ENCODE assay signal across 9 cellular contexts in genomic region chr3:188197388-188197847, GRCh38. TPM values are rescaled to one million over a fixed set of nuclear protein-coding genes. Genes with fewer than 3 reads are reported as not detected.
A peak's percentile ranks its signal among the peaks of the same experiment; 100 is the strongest.
DNase-seq lines count a peak whose midpoint lies in the region; ATAC-seq and TF ChIP-seq lines count a peak whose summit lies in the region.
"Had no signal": no experiment of that assay in that cellular context is flagged by ENCODE, and none has a peak within 500 bp of the region (broad histone marks: within the 10 kb centered on the region; RNA-seq: fewer than 3 reads in every experiment).

No MANE protein-coding gene starts in this region.

- TF ChIP-seq POLR2A in stomach (IDR thresholded peaks at IDR 0.05) (no peak), Peyer's patch (IDR thresholded peaks at IDR 0.05) (no peak)

- H3K79me2 ChIP-seq in Loucy (ENCODE audit: insufficient read depth, low read length) = peaks cover 43% of the 10 kb centered on the region

- peaks cover 3% of the 10 kb centered on the region for H4K20me1 ChIP-seq in Loucy (ENCODE audit: insufficient read depth, low read length, poor library complexity, severe bottlenecking)

- CTCF ChIA-PET in activated naive CD4-positive, alpha-beta T cell treated with anti-CD3 and anti-CD28 coated beads for 36 hours (lab: Charles Lee) = interaction anchor here (0.6 to 1.3 kb wide), 2 partner anchors 10 to 109 kb away, joined by 3 to 6 read pairs; no protein-coding TSS in a partner anchor

- no peak for TF ChIP-seq EP300 in stomach (IDR thresholded peaks at IDR 0.05)

- intact Hi-C loops in Right ventricle myocardium superior (cut with DNase I) (no loop called here), stomach (cut with DNase I; ENCODE audit: low total_unique reads) (no loop called here)
- intact Hi-C loops in activated naive CD4-positive, alpha-beta T cell treated with anti-CD3 and anti-CD28 coated beads for 36 hours (cut with micrococcal nuclease) = no loop called here

- peaks cover 10% of the 10 kb centered on the region for H3K36me3 Mint-ChIP-seq in activated naive CD4-positive, alpha-beta T cell treated with anti-CD3 and anti-CD28 coated beads for 36 hours (ENCODE audit: low read depth)

- peaks cover 10% of the 10 kb centered on the region for H3K4me1 Mint-ChIP-seq in activated naive CD4-positive, alpha-beta T cell treated with anti-CD3 and anti-CD28 coated beads for 36 hours (ENCODE audit: low read depth)

- TF ChIP-seq CTCF in Loucy (conservative IDR thresholded peaks at IDR 0.05; ENCODE audit: low read length) (no peak), stomach (IDR thresholded peaks at IDR 0.05) (no peak), Peyer's patch (IDR thresholded peaks at IDR 0.05) (no peak)

- no peak overlapping the region for H2AFZ ChIP-seq in Loucy (ENCODE audit: low read length)

- H3K9ac ChIP-seq in Loucy (ENCODE audit: low read depth, low read length, poor library complexity, severe bottlenecking) = no peak overlapping the region

- H3K27me3 Mint-ChIP-seq in activated naive CD4-positive, alpha-beta T cell treated with anti-CD3 and anti-CD28 coated beads for 36 hours (ENCODE audit: low read depth) = no peaks in the 10 kb centered on the region

- peak overlapping the region in 4 of 5 donors; percentile 50 to 77 (median 54) for H3K27ac ChIP-seq in stomach
- H3K27ac ChIP-seq in Peyer's patch = peak overlapping the region in 2 of 4 donors; percentile 23 to 46

- H3K4me3 ChIP-seq in Loucy (ENCODE audit: low read length, poor library complexity, severe bottlenecking) (no peak overlapping the region), stomach (no peak overlapping the region), Peyer's patch (no peak overlapping the region)

- peak; percentile 76 to 77 for ATAC-seq in activated CD4-positive, CD25-positive, alpha-beta regulatory T cell treated with anti-CD3 and anti-CD28 coated beads, Interleukin-2, amount 50 U/mL, for 24 hours
- peak; percentile 91 for ATAC-seq in Right ventricle myocardium superior (ENCODE audit: poor library complexity)

- H3K4me2 ChIP-seq in Loucy (ENCODE audit: low read depth, low read length, poor library complexity, severe bottlenecking) = peak overlapping the region; percentile 10

- H3K9me3 Mint-ChIP-seq in activated naive CD4-positive, alpha-beta T cell treated with anti-CD3 and anti-CD28 coated beads for 36 hours = no peaks in the 10 kb centered on the region

- WGBS in stomach, 5 donors = 72 to 85% (median 75%) methylated on average over 8 of the region's 8 CpGs

- H3K4me1 ChIP-seq in Loucy (ENCODE audit: insufficient read depth, low read length, poor library complexity, severe bottlenecking) (peaks cover 25% of the 10 kb centered on the region), stomach (peaks cover 26 to 83% (median 50%) of the 10 kb centered on the region in 4 donors), Peyer's patch (peaks cover 0 to 45% (median 0%) of the 10 kb centered on the region in 4 donors)

- H3K27me3 ChIP-seq in Loucy (ENCODE audit: insufficient read depth, low read length, poor library complexity, severe bottlenecking) = no peaks in the 10 kb centered on the region
- H3K27me3 ChIP-seq in stomach = no peaks in the 10 kb centered on the region
- no peaks in the 10 kb centered on the region for H3K27me3 ChIP-seq in Peyer's patch

- H3K27ac Mint-ChIP-seq in activated naive CD4-positive, alpha-beta T cell treated with anti-CD3 and anti-CD28 coated beads for 36 hours = no peak overlapping the region

- H3K36me3 ChIP-seq in Loucy (ENCODE audit: insufficient read depth, low read length) (peaks cover 7% of the 10 kb centered on the region; the same call in 1 of the 2 replicates), stomach (peaks cover 0 to 8% (median 3%) of the 10 kb centered on the region in 4 donors), Peyer's patch (no peaks in the 10 kb centered on the region)

- H3K9me3 ChIP-seq in Loucy (ENCODE audit: insufficient read depth, low read depth, low read length) (no peaks in the 10 kb centered on the region), stomach (no peaks in the 10 kb centered on the region), Peyer's patch (no peaks in the 10 kb centered on the region)

- no peaks in the 10 kb centered on the region for H3K9me2 ChIP-seq in Loucy (replicated peaks; ENCODE audit: low read depth, low read length)

- DNase-seq in activated CD4-positive, CD25-positive, alpha-beta regulatory T cell (lab: John Stamatoyannopoulos, UW) = no peak
- DNase-seq in Right ventricle myocardium superior (peak; percentile 60), stomach (no peak), Peyer's patch (no peak)
- DNase-seq in activated naive CD4-positive, alpha-beta T cell treated with anti-CD3 and anti-CD28 coated beads for 36 hours = no peak
- DNase-seq in activated effector memory CD4-positive, alpha-beta T cell treated with Interleukin-2 at 50 U/mL for 16 hours = no peak
- DNase-seq: effector CD8-positive, alpha-beta T cell had no signal

- no peaks in the 10 kb centered on the region for H3F3A ChIP-seq in Loucy (ENCODE audit: low read depth)

- H3K4me3 Mint-ChIP-seq in activated naive CD4-positive, alpha-beta T cell treated with anti-CD3 and anti-CD28 coated beads for 36 hours = no peak overlapping the region

RNA-seq across cellular contexts. Expression of gene LPP, which starts 43.5 kb away (rescaled TPM):
- total RNA-seq in Right ventricle myocardium superior (92.9 TPM), stomach (100 to 1,000 TPM; 185 to 885 (median 487) TPM), Peyer's patch (100 to 1,000 TPM; 109 to 170 (median 132) TPM)
- polyA plus RNA-seq in stomach = 10 to 100 TPM in 1 of 3 donors, 1 to 10 TPM in 2; 8.0 to 14.6 (median 8.9) TPM
- total RNA-seq in activated naive CD4-positive, alpha-beta T cell treated with anti-CD3 and anti-CD28 coated beads for 36 hours = 10 to 100 TPM; 27.5 to 31.8 TPM
